Comparison of ENCODE assay signal across 16 cellular contexts in the genomic region with DNA sequence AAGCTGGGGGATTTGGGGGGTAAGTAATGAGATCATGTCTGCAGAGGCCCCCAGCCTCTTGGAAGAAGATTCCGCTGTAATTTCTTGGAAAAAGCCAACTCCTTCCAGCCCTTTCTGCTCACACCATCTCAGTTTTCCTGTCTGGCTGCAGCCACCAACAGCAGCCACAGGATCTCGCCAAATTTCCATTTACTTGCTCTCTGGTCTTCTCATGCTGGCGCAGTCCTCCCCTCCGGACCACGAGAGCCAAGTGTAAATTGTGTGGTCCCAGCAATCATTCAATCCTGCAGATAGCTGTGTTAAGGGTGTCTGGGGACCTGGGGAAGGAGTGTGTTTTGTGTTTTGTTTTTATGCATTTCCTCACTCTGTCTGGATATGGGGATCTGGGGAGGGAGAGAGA. TPM values are rescaled to one million over a fixed set of nuclear protein-coding genes. Genes with fewer than 3 reads are reported as not detected.
A peak's percentile ranks its signal among the peaks of the same experiment; 100 is the strongest.
DNase-seq lines count a peak whose midpoint lies in the region; ATAC-seq and TF ChIP-seq lines count a peak whose summit lies in the region.
"Had no signal": no experiment of that assay in that cellular context is flagged by ENCODE, and none has a peak within 500 bp of the region (broad histone marks: within the 10 kb centered on the region; RNA-seq: fewer than 3 reads in every experiment).

No MANE protein-coding gene starts in this region.

- TF ChIP-seq CTCF in WTC11 (IDR thresholded peaks at IDR 0.05) (no peak), MCF 10A (IDR thresholded peaks at IDR 0.05; ENCODE audit: unreplicated experiment) (no peak)

- no peaks in the 10 kb centered on the region for H3K36me3 ChIP-seq in skeletal muscle tissue (ENCODE audit: control insufficient read depth in 3 of 3, insufficient read depth in 3 of 3, low read length in 3 of 3)
- H3K36me3 ChIP-seq in naive thymus-derived CD4-positive, alpha-beta T cell (ENCODE audit: control insufficient read depth in 2 of 3, insufficient read depth in 3 of 3, low read length in 3 of 3) = no peaks in the 10 kb centered on the region
- H3K36me3 ChIP-seq: BE2C had no signal

- 0 out of 2 replicates have a peak, but pooled peaks cover 2% of the 10 kb centered on the region for H3K4me1 Mint-ChIP-seq in WTC11
- peaks cover 52% of the 10 kb centered on the region for H3K4me1 Mint-ChIP-seq in MCF 10A (ENCODE audit: insufficient read depth, unreplicated experiment)
- H3K4me1 Mint-ChIP-seq in naive thymus-derived CD4-positive, alpha-beta T cell = no peaks in the 10 kb centered on the region

- H3K4me1 ChIP-seq in skeletal muscle tissue (ENCODE audit: control insufficient read depth in 3 of 3, insufficient read depth in 3 of 3, low read length in 3 of 3) = peaks cover 45 to 54% (median 51%) of the 10 kb centered on the region in 3 donors
- no peaks in the 10 kb centered on the region for H3K4me1 ChIP-seq in naive thymus-derived CD4-positive, alpha-beta T cell (ENCODE audit: control insufficient read depth in 2 of 2, insufficient read depth in 2 of 2, low read length in 2 of 2)
- H3K4me1 ChIP-seq: BE2C had no signal

- BruUV-seq in MCF 10A (replicated peaks; lab: Mats Ljungman, UMichigan) = no TSS peak

- H3K9me3 Mint-ChIP-seq in WTC11 (no peaks in the 10 kb centered on the region), MCF 10A (ENCODE audit: unreplicated experiment) (no peaks in the 10 kb centered on the region)
- no peaks in the 10 kb centered on the region for H3K9me3 Mint-ChIP-seq in naive thymus-derived CD4-positive, alpha-beta T cell
- H3K9me3 Mint-ChIP-seq: CD8-positive, alpha-beta T cell; HFFc6 had no signal

- H3K27ac ChIP-seq in skeletal muscle tissue (ENCODE audit: low read depth, low read length) = peak overlapping the region; percentile 47
- H3K27ac ChIP-seq in naive thymus-derived CD4-positive, alpha-beta T cell (ENCODE audit: low read depth, low read length) = no peak overlapping the region

- no peaks in the 10 kb centered on the region for H3K36me3 Mint-ChIP-seq in WTC11
- H3K36me3 Mint-ChIP-seq in MCF 10A (ENCODE audit: insufficient read depth, unreplicated experiment) = peaks cover 5% of the 10 kb centered on the region
- no peaks in the 10 kb centered on the region for H3K36me3 Mint-ChIP-seq in naive thymus-derived CD4-positive, alpha-beta T cell
- H3K36me3 Mint-ChIP-seq: CD8-positive, alpha-beta T cell had no signal

- CTCF ChIA-PET in WTC11 (lab: Charles Lee) = interaction anchor here (1.9 kb wide), 1 partner anchor 13 kb away, joined by 6 read pairs; no protein-coding TSS in a partner anchor
- CTCF ChIA-PET in MCF 10A (lab: Yijun Ruan, JAX) = interaction anchor here (0.7 to 15.6 kb wide), 6 partner anchors 12 to 173 kb away, joined by 3 to 264 read pairs (median 4); no protein-coding TSS in a partner anchor
- CTCF ChIA-PET in naive thymus-derived CD4-positive, alpha-beta T cell (lab: Charles Lee) = interaction anchor here (0.5 kb wide), 1 partner anchor 243 kb away, joined by 3 read pairs; no protein-coding TSS in a partner anchor

- H3K9me3 ChIP-seq in skeletal muscle tissue (ENCODE audit: control insufficient read depth in 3 of 3, low read length in 3 of 3) = no peaks in the 10 kb centered on the region
- H3K9me3 ChIP-seq in naive thymus-derived CD4-positive, alpha-beta T cell (ENCODE audit: control insufficient read depth in 2 of 3, low read length in 3 of 3) = no peaks in the 10 kb centered on the region
- H3K9me3 ChIP-seq: BE2C had no signal

- H3K4me3 Mint-ChIP-seq in WTC11 (no peak overlapping the region), MCF 10A (ENCODE audit: unreplicated experiment) (peak overlapping the region; percentile 35)
- no peak overlapping the region for H3K4me3 Mint-ChIP-seq in naive thymus-derived CD4-positive, alpha-beta T cell
- H3K4me3 Mint-ChIP-seq: CD8-positive, alpha-beta T cell; HFFc6 had no signal

- no peak overlapping the region for H3K4me3 ChIP-seq in skeletal muscle tissue (ENCODE audit: low read length in 3 of 3)
- H3K4me3 ChIP-seq in naive thymus-derived CD4-positive, alpha-beta T cell (ENCODE audit: low read length) = no peak overlapping the region

- H3K27me3 ChIP-seq in skeletal muscle tissue (ENCODE audit: control insufficient read depth in 3 of 3, insufficient read depth in 3 of 3, low read length in 3 of 3) = no peaks in the 10 kb centered on the region
- no peaks in the 10 kb centered on the region for H3K27me3 ChIP-seq in naive thymus-derived CD4-positive, alpha-beta T cell (ENCODE audit: control insufficient read depth in 2 of 2, insufficient read depth in 2 of 2, low read length in 2 of 2)
- H3K27me3 ChIP-seq: BE2C had no signal

- H3K27me3 Mint-ChIP-seq in WTC11 (ENCODE audit: low read depth) (no peaks in the 10 kb centered on the region), MCF 10A (ENCODE audit: insufficient read depth, unreplicated experiment) (no peaks in the 10 kb centered on the region)
- H3K27me3 Mint-ChIP-seq in naive thymus-derived CD4-positive, alpha-beta T cell = peaks cover 0 to 4% (median 0%) of the 10 kb centered on the region in 5 donors

- intact Hi-C loops in MCF 10A (cut with micrococcal nuclease) = no loop called here
- intact Hi-C loops in naive thymus-derived CD4-positive, alpha-beta T cell (cut with micrococcal nuclease) = no loop called here

- H3K27ac Mint-ChIP-seq in WTC11 = peak overlapping the region; percentile 50; the same call in 1 of the 2 replicates
- peak overlapping the region; percentile 86 for H3K27ac Mint-ChIP-seq in MCF 10A (ENCODE audit: low read depth, unreplicated experiment)
- H3K27ac Mint-ChIP-seq in naive thymus-derived CD4-positive, alpha-beta T cell = no peak overlapping the region
- H3K27ac Mint-ChIP-seq: CD8-positive, alpha-beta T cell; HFFc6 had no signal

- ATAC-seq in WTC11 = no peak
- ATAC-seq in naive thymus-derived CD4-positive, alpha-beta T cell = no peak
- ATAC-seq: CD8-positive, alpha-beta T cell had no signal

- POLR2A ChIA-PET in WTC11 (lab: Charles Lee) (no interaction called here), MCF 10A (lab: Yijun Ruan, JAX) (interaction anchor here (0.6 to 8.4 kb wide), 8 partner anchors 21 to 179 kb away, joined by 3 to 61 read pairs (median 8); no protein-coding TSS in a partner anchor)
- POLR2A ChIA-PET in naive thymus-derived CD4-positive, alpha-beta T cell (lab: Charles Lee) = no interaction called here

- no peak for DNase-seq in WTC11 (ENCODE audit: low spot score)
- no peak for DNase-seq in MCF 10A (ENCODE audit: unreplicated experiment)
- peak; percentile 41 for DNase-seq in islet precursor cell
- DNase-seq in NCI-H69 (lab: John Stamatoyannopoulos, UW) = no peak
- no peak for DNase-seq in naive thymus-derived CD4-positive, alpha-beta T cell
- no peak for DNase-seq in medulla oblongata (ENCODE audit: extremely low spot score)
- DNase-seq: BE2C; CD8-positive, alpha-beta T cell; DMS 273 treated with DMSO at 0.1 percent for 48 hours; HFFc6; Kasumi-1; NCI-H187 treated with DMSO at 0.1 percent for 48 hours; NCI-H446; NCI-H748 treated with DMSO at 0.1 percent for 48 hours; SHP77 had no signal

- peak overlapping the region in 1 of 3 donors; percentile 40 for H3K9ac ChIP-seq in skeletal muscle tissue (ENCODE audit: low read depth in 1 of 3, low read length in 3 of 3)

TF ChIP-seq in WTC11, 78 proteins besides CTCF, POLR2A, EP300 and RAD21:
- no peak for TF ChIP-seq NR2C2 (CRISPR knock-in tag; IDR thresholded peaks at IDR 0.05)
- no peak for TF ChIP-seq MXD4 (CRISPR knock-in tag; IDR thresholded peaks at IDR 0.05; ENCODE audit: borderline replicate concordance)
- TF ChIP-seq, protein P1, sequence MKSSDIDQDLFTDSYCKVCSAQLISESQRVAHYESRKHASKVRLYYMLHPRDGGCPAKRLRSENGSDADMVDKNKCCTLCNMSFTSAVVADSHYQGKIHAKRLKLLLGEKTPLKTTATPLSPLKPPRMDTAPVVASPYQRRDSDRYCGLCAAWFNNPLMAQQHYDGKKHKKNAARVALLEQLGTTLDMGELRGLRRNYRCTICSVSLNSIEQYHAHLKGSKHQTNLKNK (CRISPR knock-in tag; IDR thresholded peaks at IDR 0.05) = no peak
- no peak for TF ChIP-seq GTF2I (CRISPR knock-in tag; conservative IDR thresholded peaks at IDR 0.05)

RNA-seq across cellular contexts. Expression of gene ASB13, which starts 49.5 kb away (rescaled TPM):
- total RNA-seq in WTC11 (2021) (23.4 to 28.3 TPM (median 27.3 TPM) in 3 replicates), MCF 10A (2022) (16.3 and 20.7 TPM in 2 replicates), skeletal muscle tissue (10.4 TPM)
- 10 to 100 TPM in 4 of 5 experiments, 1 to 10 TPM in 1; 8.0 to 18.3 (median 10.2) TPM for total RNA-seq in naive thymus-derived CD4-positive, alpha-beta T cell
- 10 to 100 TPM; 22.8 to 23.4 TPM for polyA plus RNA-seq in naive thymus-derived CD4-positive, alpha-beta T cell

Comparison
In these comparisons a context has a peak if more than half of its experiments do, and no peak if none do; other contexts are left out.
1. H3K27ac Mint-ChIP-seq: peak in WTC11 (single experiment) and MCF 10A (single experiment); none in naive thymus-derived CD4-positive, alpha-beta T cell (0 of 9).